9 cellular contexts compared by ENCODE assay signal in genomic region chr12:2890001-2890387, GRCh38. TPM values are rescaled to one million over a fixed set of nuclear protein-coding genes. Genes with fewer than 3 reads are reported as not detected.
DNase-seq lines count a peak whose midpoint lies in the region; ATAC-seq and TF ChIP-seq lines count a peak whose summit lies in the region.
"Had no signal": no experiment of that assay in that cellular context is flagged by ENCODE, and none has a peak within 500 bp of the region (broad histone marks: within the 10 kb centered on the region; RNA-seq: fewer than 3 reads in every experiment).

No MANE protein-coding gene starts in this region.

- ATAC-seq in HG03039 (IDR thresholded peaks at IDR 0.05; ENCODE audit: unreplicated experiment) = no peak
- no peak for ATAC-seq in GM21717 (IDR thresholded peaks at IDR 0.05; ENCODE audit: unreplicated experiment)
- ATAC-seq in HG03095 (IDR thresholded peaks at IDR 0.05; ENCODE audit: unreplicated experiment) = no peak

- no peaks in the 10 kb centered on the region for H3K9me3 ChIP-seq in BE2C

- TF ChIP-seq CTCF in BE2C (IDR thresholded peaks at IDR 0.05; ENCODE audit: low read depth, low read length) = no peak
- TF ChIP-seq CTCF in dorsolateral prefrontal cortex (IDR thresholded peaks at IDR 0.05 in 54 of 56, conservative IDR thresholded peaks at IDR 0.05 in 2 of 56; ENCODE audit: low read depth in 1 of 56, partially characterized antibody in 56 of 56) = no peak
- no peak for TF ChIP-seq CTCF in nephron (IDR thresholded peaks at IDR 0.05; ENCODE audit: unreplicated experiment in 3 of 3)

- H3K9me3 Mint-ChIP-seq in nephron = no peaks in the 10 kb centered on the region

- intact Hi-C loops in dorsolateral prefrontal cortex (cut with DNase I) = no loop called here

- DNase-seq in BE2C (no peak), M059J (ENCODE audit: low read depth) (peak; percentile 22), dorsolateral prefrontal cortex (no peak)
- DNase-seq in stimulated activated naive CD4-positive, alpha-beta T cell (lab: John Stamatoyannopoulos, UW) = no peak

- peak overlapping the region; percentile 92 to 98 (median 96) for H3K4me3 Mint-ChIP-seq in nephron

- H3K27me3 Mint-ChIP-seq in nephron (ENCODE audit: low read depth) = no peaks in the 10 kb centered on the region

- peaks cover 4% of the 10 kb centered on the region for H3K36me3 ChIP-seq in BE2C

- peak overlapping the region; percentile 93 for H3K4me3 ChIP-seq in BE2C (ENCODE audit: low read depth, low read length)
- peak overlapping the region; percentile 57 to 100 (median 95) for H3K4me3 ChIP-seq in dorsolateral prefrontal cortex

- peaks cover 34% of the 10 kb centered on the region for H3K4me1 Mint-ChIP-seq in nephron

- H3K27ac ChIP-seq in dorsolateral prefrontal cortex = peak overlapping the region; percentile 67 to 98 (median 94)

- peaks cover 1% of the 10 kb centered on the region; the same call in 1 of the 2 replicates for H3K4me1 ChIP-seq in BE2C

- H3K27me3 ChIP-seq in BE2C (no peaks in the 10 kb centered on the region), dorsolateral prefrontal cortex (no peaks in the 10 kb centered on the region)

- peaks cover 24% of the 10 kb centered on the region for H3K36me3 Mint-ChIP-seq in nephron (ENCODE audit: low read depth)

- peak overlapping the region; percentile 93 to 96 (median 93) for H3K27ac Mint-ChIP-seq in nephron

RNA-seq across cellular contexts. Expression of gene TULP3, which starts 0.7 kb away (rescaled TPM):
- polyA plus RNA-seq in BE2C (2012; ENCODE audit: insufficient read depth, insufficient read length, low read depth) = 17.4 TPM
- total RNA-seq in M059J (2014; rRNA removed; shearing (Covaris generic)) = 33.5 and 37.8 TPM in 2 replicates
- 10 to 100 TPM in 111 of 120 experiments, 1 to 10 TPM in 9; 7.2 to 29.2 (median 15.9) TPM for total RNA-seq in dorsolateral prefrontal cortex

RNA-seq across cellular contexts. Expression of gene RHNO1, which starts 13.0 kb away (rescaled TPM):
- 15.4 TPM for polyA plus RNA-seq in BE2C (2012; ENCODE audit: insufficient read depth, insufficient read length, low read depth)
- 68.6 and 69.4 TPM in 2 replicates for total RNA-seq in M059J (2014; rRNA removed; shearing (Covaris generic))
- total RNA-seq in dorsolateral prefrontal cortex = 10 to 100 TPM in 114 of 120 experiments, 1 to 10 TPM in 6; 7.0 to 28.4 (median 14.3) TPM

RNA-seq across cellular contexts. Expression of gene FOXM1, which starts 13.0 kb away (rescaled TPM):
- 19.1 TPM for polyA plus RNA-seq in BE2C (2012; ENCODE audit: insufficient read depth, insufficient read length, low read depth)
- 45.5 and 67.5 TPM in 2 replicates for total RNA-seq in M059J (2014; rRNA removed; shearing (Covaris generic))
- total RNA-seq in dorsolateral prefrontal cortex = 1 to 10 TPM in 47 of 120 experiments, under 1 TPM in 71, not detected in 2; 0.18 to 3.6 (median 0.89) TPM

RNA-seq across cellular contexts. Expression of gene TEX52, which starts 33.2 kb away (rescaled TPM):
- 0.63 TPM for polyA plus RNA-seq in BE2C (2012; ENCODE audit: insufficient read depth, insufficient read length, low read depth)
- total RNA-seq in M059J (2014; rRNA removed; shearing (Covaris generic)) = not detected in 2 replicates
- total RNA-seq in dorsolateral prefrontal cortex = not detected
- total RNA-seq: SK-MEL-5 had no signal

RNA-seq across cellular contexts. Expression of gene NRIP2, which starts 55.2 kb away (rescaled TPM):
- 5.7 TPM for polyA plus RNA-seq in BE2C (2012; ENCODE audit: insufficient read depth, insufficient read length, low read depth)
- not detected in 2 replicates for total RNA-seq in M059J (2014; rRNA removed; shearing (Covaris generic))
- 10 to 100 TPM in 99 of 120 experiments, 1 to 10 TPM in 21; 4.7 to 38.0 (median 14.5) TPM for total RNA-seq in dorsolateral prefrontal cortex
- total RNA-seq: SK-MEL-5 had no signal

Comparison
In these comparisons a context has a peak if more than half of its experiments do, and no peak if none do; other contexts are left out.
1. RNA of gene FOXM1, which starts 13.0 kb away (total RNA-seq): 45.5 to 67.5 TPM in M059J; 0.18 to 3.6 TPM in dorsolateral prefrontal cortex; every median in the first group is over 10 times any median in the second.